In genomic region chr7:191105-192034, GRCh38 we compare ENCODE assay signal across 8 cellular contexts. TPM values are rescaled to one million over a fixed set of nuclear protein-coding genes. Genes with fewer than 3 reads are reported as not detected.
DNase-seq lines count a peak whose midpoint lies in the region; ATAC-seq and TF ChIP-seq lines count a peak whose summit lies in the region.

No MANE protein-coding gene starts in this region.

- intact Hi-C loops in left ventricle myocardium inferior (cut with micrococcal nuclease), result no loop called here
- intact Hi-C loops in psoas muscle (cut with DNase I), result loop anchor here (1.0 to 5.0 kb wide), 3 partner anchors 38 to 41 kb away; no protein-coding TSS in a partner anchor

- H3K4me1 ChIP-seq in adipocyte (ENCODE audit: control insufficient read depth, insufficient read depth, low read length), result peaks cover 25% of the 10 kb centered on the region
- H3K4me1 ChIP-seq in left ventricle myocardium inferior, result peaks cover 47% of the 10 kb centered on the region
- peaks cover 33% of the 10 kb centered on the region for H3K4me1 ChIP-seq in psoas muscle

- H3K9ac ChIP-seq in adipocyte (ENCODE audit: low read length), result peak overlapping the region; percentile 84

- peak overlapping the region; percentile 76 for H3K4me3 ChIP-seq in adipocyte (ENCODE audit: low read length)
- H3K4me3 ChIP-seq in left ventricle myocardium inferior, result peak overlapping the region; percentile 73
- H3K4me3 ChIP-seq in psoas muscle, result peak overlapping the region; percentile 84

- H3K36me3 ChIP-seq in adipocyte (ENCODE audit: control insufficient read depth, insufficient read depth, low read length, severe bottlenecking) (peaks cover 12% of the 10 kb centered on the region), left ventricle myocardium inferior (peaks cover 14% of the 10 kb centered on the region), psoas muscle (ENCODE audit: insufficient read depth in 1 of 2, low read depth in 1 of 2) (peaks cover 0 to 15% of the 10 kb centered on the region in 2 donors)

- TF ChIP-seq CTCF in left ventricle myocardium inferior (IDR thresholded peaks at IDR 0.05; ENCODE audit: borderline replicate concordance) (no peak), psoas muscle (IDR thresholded peaks at IDR 0.05) (no peak)

- 14 to 21% (median 21%) methylated on average over 28 to 35 of the region's 40 CpGs for WGBS in psoas muscle, 3 donors

- ATAC-seq in psoas muscle, result peak; percentile 29 to 53 (median 35)
- ATAC-seq in GM21825 (IDR thresholded peaks at IDR 0.05; ENCODE audit: unreplicated experiment), result no peak
- no peak for ATAC-seq in GM18867 (IDR thresholded peaks at IDR 0.05; ENCODE audit: unreplicated experiment)

- H3K9me3 ChIP-seq in adipocyte (ENCODE audit: control insufficient read depth, low read length) (no peaks in the 10 kb centered on the region), left ventricle myocardium inferior (replicated peaks) (no peaks in the 10 kb centered on the region), psoas muscle (no peaks in the 10 kb centered on the region)

- peak overlapping the region; percentile 91 for H3K27ac ChIP-seq in left ventricle myocardium inferior (replicated peaks)
- H3K27ac ChIP-seq in psoas muscle, result peak overlapping the region; percentile 93

- DNase-seq in COR-L47 (lab: John Stamatoyannopoulos, UW) (peak; percentile 62), Kasumi-1 (lab: John Stamatoyannopoulos, UW) (peak; percentile 1 to 21), adipocyte (ENCODE audit: low read depth) (peak; percentile 80), left ventricle myocardium inferior (peak; percentile 45), psoas muscle (peak; percentile 60 to 78), T-helper 9 cell (no peak)

- H3K27me3 ChIP-seq in adipocyte (replicated peaks; ENCODE audit: control insufficient read depth, insufficient read depth, low read length), result peaks cover 4% of the 10 kb centered on the region
- H3K27me3 ChIP-seq in left ventricle myocardium inferior (ENCODE audit: low read depth), result no peaks in the 10 kb centered on the region
- no peaks in the 10 kb centered on the region for H3K27me3 ChIP-seq in psoas muscle (ENCODE audit: insufficient read depth in 3 of 3, low read length in 2 of 3)

RNA-seq across cellular contexts. Expression of gene FAM20C, which starts 1.0 kb away (rescaled TPM):
- total RNA-seq in left ventricle myocardium inferior, result 22.2 TPM
- 10 to 100 TPM; 28.1 to 47.6 (median 43.6) TPM for total RNA-seq in psoas muscle
- 10 to 100 TPM; 15.6 to 18.3 (median 16.5) TPM for polyA plus RNA-seq in psoas muscle

Comparison
In these comparisons a context has a peak if more than half of its experiments do, and no peak if none do; other contexts are left out.
1. ATAC-seq: peak in psoas muscle (4 of 4); none in GM21825 (single experiment) and GM18867 (single experiment).
2. Peak in every context shown above with its lines, with median percentiles within 50 percentile points of each other: H3K4me3 ChIP-seq.